In the genomic region with DNA sequence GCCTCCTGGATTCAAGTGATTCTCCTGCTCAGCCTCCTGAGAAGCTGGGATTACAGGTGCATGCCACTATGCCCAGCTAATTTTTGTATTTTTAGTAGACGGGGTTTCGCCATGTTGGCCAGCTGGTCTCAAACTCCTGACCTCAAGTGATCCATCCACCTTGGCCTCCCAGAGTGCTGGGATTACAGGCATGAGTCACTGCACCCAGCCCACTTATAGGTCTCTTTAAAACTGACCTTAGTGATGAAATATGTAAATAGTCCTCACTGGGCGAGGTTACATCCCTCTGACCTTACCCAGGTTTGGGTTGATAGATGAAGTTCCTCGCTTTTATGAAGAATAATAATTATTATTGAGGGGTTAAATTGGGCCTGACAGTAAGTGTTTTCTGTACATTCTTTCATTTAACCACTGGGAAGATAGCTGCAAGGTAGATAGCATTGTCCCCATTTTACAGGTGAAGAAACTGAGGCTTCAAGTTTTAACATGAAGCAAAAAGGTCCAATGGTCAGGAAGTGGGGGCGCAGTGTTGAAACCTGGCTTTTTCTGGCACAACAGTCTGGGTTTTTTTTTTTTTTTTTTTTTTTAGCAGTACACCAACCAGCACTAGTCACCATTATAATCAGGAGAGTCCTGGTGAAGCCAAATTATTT, we compare ENCODE assay signal across 23 cellular contexts.
DNase-seq lines count a peak whose midpoint lies in the region; ATAC-seq, FAIRE-seq and TF ChIP-seq lines count a peak whose summit lies in the region.
"Had no signal": no experiment of that assay in that cellular context is flagged by ENCODE, and none has a peak within 500 bp of the region (broad histone marks: within the 10 kb centered on the region; RNA-seq: fewer than 3 reads in every experiment).

No MANE protein-coding gene starts in this region.

- H3K27ac ChIP-seq in PC-3 (ENCODE audit: low read length) (no peak overlapping the region), gastrocnemius medialis (peak overlapping the region in 3 of 4 donors; percentile 15 to 67 (median 38)), ascending aorta (no peak overlapping the region)
- H3K27ac ChIP-seq: esophagus muscularis mucosa, gastroesophageal sphincter, GM23248, pancreas, right atrium auricular region, spleen, tibial nerve had no signal

- peak; percentile 49 for DNase-seq in ELR (ENCODE audit: low read depth)
- no peak for DNase-seq in PC-3
- DNase-seq in left lobe of liver (ENCODE audit: low spot score), result no peak
- DNase-seq in gastrocnemius medialis, result peak; percentile 13 to 75
- DNase-seq in ascending aorta (ENCODE audit: low spot score in 2 of 2), result no peak
- no peak for DNase-seq in GM12892 (ENCODE audit: insufficient read length)
- no peak for DNase-seq in NCI-H187 treated with DMSO at 0.1 percent for 48 hours (lab: John Stamatoyannopoulos, UW)
- DNase-seq: activated gamma-delta T cell; activated naive CD8-positive, alpha-beta T cell treated with anti-CD3 and anti-CD28 coated beads, Interleukin-2, amount 10 ng/mL, durations not matched to agents 7 days and 5 days; activated T-cell treated with anti-CD3 and anti-CD28 coated beads for 4 hours; GM23248; MM.1S; NCI-H1417; NCI-H82; nephron progenitor cell; pancreas; spleen; T-helper 2 cell had no signal

- H3K4me3 ChIP-seq in PC-3 (ENCODE audit: low read length), result no peak overlapping the region
- no peak overlapping the region for H3K4me3 ChIP-seq in gastrocnemius medialis
- H3K4me3 ChIP-seq in ascending aorta, result no peak overlapping the region
- H3K4me3 ChIP-seq: esophagus muscularis mucosa, gastroesophageal sphincter, GM23248, pancreas, right atrium auricular region, spleen, tibial nerve had no signal

- H3K9ac ChIP-seq in PC-3 (ENCODE audit: low read length), result no peak overlapping the region
- H3K9ac ChIP-seq: GM23248 had no signal

- no peaks in the 10 kb centered on the region for H3K27me3 ChIP-seq in PC-3 (ENCODE audit: low read length)
- no peaks in the 10 kb centered on the region for H3K27me3 ChIP-seq in gastrocnemius medialis
- no peaks in the 10 kb centered on the region for H3K27me3 ChIP-seq in ascending aorta
- H3K27me3 ChIP-seq: esophagus muscularis mucosa, gastroesophageal sphincter, pancreas, right atrium auricular region, spleen, tibial nerve had no signal

- H3K36me3 ChIP-seq in PC-3 (ENCODE audit: low read depth, low read length) (no peaks in the 10 kb centered on the region), gastrocnemius medialis (no peaks in the 10 kb centered on the region), ascending aorta (no peaks in the 10 kb centered on the region)
- H3K36me3 ChIP-seq: esophagus muscularis mucosa, gastroesophageal sphincter, pancreas, right atrium auricular region, spleen, tibial nerve had no signal

- BruUV-seq in PC-3 (replicated peaks; lab: Mats Ljungman, UMichigan), result no TSS peak

- no peak overlapping the region for H3K4me2 ChIP-seq in PC-3 (ENCODE audit: low read length)

- ATAC-seq in PC-3 (peak; percentile 32; the same call in 1 of the 2 replicates), left lobe of liver (peak; percentile 42), gastrocnemius medialis (peak; percentile 61 to 83)
- ATAC-seq: gastroesophageal sphincter, pancreas had no signal

- no peak for TF ChIP-seq POLR2A in gastrocnemius medialis (IDR thresholded peaks at IDR 0.05)
- TF ChIP-seq POLR2A in GM12892 (IDR thresholded peaks at IDR 0.05; ENCODE audit: low read depth, low read length), result no peak

- no peak for FAIRE-seq in GM12892 (lab: Jason Lieb, UNC)
- FAIRE-seq: GM12891, pancreas had no signal

- no peak overlapping the region for H2AFZ ChIP-seq in PC-3 (ENCODE audit: low read length)
- H2AFZ ChIP-seq: GM23248 had no signal

- TF ChIP-seq CTCF in PC-3 (conservative IDR thresholded peaks at IDR 0.05; ENCODE audit: low read depth, low read length) (no peak), gastrocnemius medialis (IDR thresholded peaks at IDR 0.05 in 4 of 5, conservative IDR thresholded peaks at IDR 0.05 in 1 of 5) (no peak), ascending aorta (IDR thresholded peaks at IDR 0.05) (no peak)

- intact Hi-C loops in PC-3 (cut with micrococcal nuclease), result no loop called here
- intact Hi-C loops in gastrocnemius medialis (cut with DNase I; ENCODE audit: low total_unique reads), result no loop called here
- intact Hi-C loops in ascending aorta (cut with DNase I), result no loop called here

- no peaks in the 10 kb centered on the region for H3K9me2 ChIP-seq in PC-3 (replicated peaks; ENCODE audit: low read length)

- H4K20me1 ChIP-seq in PC-3 (ENCODE audit: low read length), result no peaks in the 10 kb centered on the region

- no peaks in the 10 kb centered on the region for H3K79me2 ChIP-seq in PC-3 (ENCODE audit: low read length)

- no peaks in the 10 kb centered on the region for H3F3A ChIP-seq in PC-3 (ENCODE audit: low read length, unreplicated experiment)

- CTCF ChIA-PET in PC-3 (lab: Charles Lee), result no interaction called here

- POLR2A ChIA-PET in PC-3 (lab: Charles Lee; ENCODE audit: unreplicated experiment), result no interaction called here

- H3K9me3 ChIP-seq in PC-3 (ENCODE audit: low read length) (no peaks in the 10 kb centered on the region), gastrocnemius medialis (no peaks in the 10 kb centered on the region), ascending aorta (no peaks in the 10 kb centered on the region)
- H3K9me3 ChIP-seq: esophagus muscularis mucosa, gastroesophageal sphincter, pancreas, right atrium auricular region, spleen, tibial nerve had no signal

- in situ Hi-C loops in gastrocnemius medialis (cut with MboI; ENCODE audit: low sequenced_read_pairs in 4 of 4), result no loop called here

- H3K4me1 ChIP-seq in PC-3 (ENCODE audit: insufficient read depth, low read length) (peaks cover 21% of the 10 kb centered on the region), gastrocnemius medialis (peaks cover 18 to 49% of the 10 kb centered on the region in 2 donors), ascending aorta (peaks cover 0 to 22% of the 10 kb centered on the region in 2 donors)
- H3K4me1 ChIP-seq: pancreas had no signal

Comparison
In these comparisons a context has a peak if more than half of its experiments do, and no peak if none do; other contexts are left out.
1. DNase-seq: peak in ELR (single experiment) and gastrocnemius medialis (2 of 2); none in PC-3 (single experiment), left lobe of liver (single experiment), ascending aorta (0 of 2), GM12892 (single experiment) and NCI-H187 treated with DMSO at 0.1 percent for 48 hours (single experiment).
2. H3K27ac ChIP-seq: peak in gastrocnemius medialis (3 of 4); none in PC-3 (single experiment) and ascending aorta (0 of 2).
3. Peak in every context shown above with its lines, with median percentiles within 50 percentile points of each other: ATAC-seq.